In the genomic region with DNA sequence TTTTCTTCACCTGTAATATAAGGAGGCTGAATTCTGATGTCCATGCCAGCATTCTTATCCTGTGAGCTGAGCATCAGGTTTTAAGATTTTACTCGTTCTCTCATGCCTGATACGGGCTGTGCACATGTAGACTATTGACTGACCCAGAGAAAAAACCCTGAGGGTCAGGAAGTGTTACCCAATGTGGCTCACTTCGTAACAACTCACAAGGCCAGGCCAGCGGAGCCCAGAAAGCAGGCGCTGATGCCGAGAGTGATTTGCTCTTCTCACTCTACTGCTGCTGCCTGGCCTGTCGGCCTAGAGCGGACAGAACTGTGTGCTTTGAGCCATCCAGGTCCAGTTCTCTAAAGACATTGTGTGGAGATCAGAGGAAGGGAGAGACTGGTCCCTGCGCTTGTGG, we compare ENCODE assay signal across 12 cellular contexts.
"Had no signal": no experiment of that assay in that cellular context is flagged by ENCODE, and none has a peak within 500 bp of the region (broad histone marks: within the 10 kb centered on the region; RNA-seq: fewer than 3 reads in every experiment).

No MANE protein-coding gene starts in this region.

- H3K9me3 ChIP-seq: lower lobe of right lung, pancreas, testis had no signal

- H3K36me3 ChIP-seq: neural progenitor cell had no signal

- H3K4me1 ChIP-seq: lower lobe of right lung, neural progenitor cell, pancreas, testis had no signal

- H3K9ac ChIP-seq: neural progenitor cell had no signal

- H3K27ac ChIP-seq: brain microvascular endothelial cell, lower lobe of right lung, neural progenitor cell, pancreas, testis had no signal

- ATAC-seq: esophagus mucosa, lower lobe of right lung, pancreas had no signal

- H3K27me3 ChIP-seq: brain microvascular endothelial cell, neural progenitor cell, pancreas, testis had no signal

- H3K4me3 ChIP-seq: lower lobe of right lung, neural progenitor cell, pancreas, testis had no signal

- H3K4me2 ChIP-seq: neural progenitor cell had no signal

- DNase-seq: activated effector memory CD4-positive, alpha-beta T cell treated with anti-CD3 and anti-CD28 coated beads, Interleukin-2, amount 50 U/mL, for 16 hours; activated naive CD8-positive, alpha-beta T cell treated with anti-CD3 and anti-CD28 coated beads for 36 hours; brain microvascular endothelial cell; dermis blood vessel endothelial cell; hippocampal formation; lower lobe of right lung; midbrain; pancreas; stimulated activated CD4-positive, alpha-beta T cell treated with anti-CD3 and anti-CD28 coated beads, Interleukin-2, amount 100 ng/mL, for 48 hours; testis had no signal
